In genomic region chr5:149762958-149763630, GRCh38 we compare ENCODE assay signal across 1 cellular context.
TF ChIP-seq lines count a peak whose summit lies in the region.

No MANE protein-coding gene starts in this region.

TF ChIP-seq in HEK293, 187 proteins besides CTCF, POLR2A, EP300 and RAD21 (continued from another document):
- TF ChIP-seq, protein P1, sequence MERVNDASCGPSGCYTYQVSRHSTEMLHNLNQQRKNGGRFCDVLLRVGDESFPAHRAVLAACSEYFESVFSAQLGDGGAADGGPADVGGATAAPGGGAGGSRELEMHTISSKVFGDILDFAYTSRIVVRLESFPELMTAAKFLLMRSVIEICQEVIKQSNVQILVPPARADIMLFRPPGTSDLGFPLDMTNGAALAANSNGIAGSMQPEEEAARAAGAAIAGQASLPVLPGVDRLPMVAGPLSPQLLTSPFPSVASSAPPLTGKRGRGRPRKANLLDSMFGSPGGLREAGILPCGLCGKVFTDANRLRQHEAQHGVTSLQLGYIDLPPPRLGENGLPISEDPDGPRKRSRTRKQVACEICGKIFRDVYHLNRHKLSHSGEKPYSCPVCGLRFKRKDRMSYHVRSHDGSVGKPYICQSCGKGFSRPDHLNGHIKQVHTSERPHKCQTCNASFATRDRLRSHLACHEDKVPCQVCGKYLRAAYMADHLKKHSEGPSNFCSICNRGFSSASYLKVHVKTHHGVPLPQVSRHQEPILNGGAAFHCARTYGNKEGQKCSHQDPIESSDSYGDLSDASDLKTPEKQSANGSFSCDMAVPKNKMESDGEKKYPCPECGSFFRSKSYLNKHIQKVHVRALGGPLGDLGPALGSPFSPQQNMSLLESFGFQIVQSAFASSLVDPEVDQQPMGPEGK (tag by site-specific recombination; IDR thresholded peaks at IDR 0.05) = no peak
- TF ChIP-seq ZNF121 (tag by site-specific recombination; IDR thresholded peaks at IDR 0.05) (0 out of 2 replicates have a peak, but pooled peaks have one; percentile 5), ZSCAN16 (tag by site-specific recombination; IDR thresholded peaks at IDR 0.05) (no peak), ZNF549 (tag by site-specific recombination; IDR thresholded peaks at IDR 0.05) (no peak)
TF ChIP-seq in HEK293: peak in this region for 1.
